ENCODE assay signal across 16 cellular contexts in the genomic region with DNA sequence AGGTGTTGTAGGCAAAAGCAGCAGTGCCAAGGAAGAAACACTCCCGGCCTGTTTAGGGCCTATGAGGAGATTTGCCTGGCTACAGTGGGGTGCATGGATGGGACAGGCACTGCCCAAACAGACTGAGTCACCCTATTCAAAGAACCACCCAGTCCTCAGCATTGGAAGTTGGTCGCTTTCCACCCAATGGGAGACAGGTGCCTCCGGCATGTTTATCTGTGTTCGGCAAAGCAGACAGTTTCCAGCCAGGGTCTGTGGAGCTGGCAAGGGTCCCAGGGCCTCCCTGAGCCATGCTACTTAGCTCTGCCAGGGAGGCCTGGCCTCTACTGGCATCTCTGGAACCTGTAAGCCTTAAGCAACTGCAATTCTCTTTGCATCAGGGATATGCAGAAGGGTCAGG.
"Had no signal": no experiment of that assay in that cellular context is flagged by ENCODE, and none has a peak within 500 bp of the region (broad histone marks: within the 10 kb centered on the region; RNA-seq: fewer than 3 reads in every experiment).

No MANE protein-coding gene starts in this region.

- H3K27me3 ChIP-seq: colonic mucosa, esophagus muscularis mucosa, neural progenitor cell, ovary had no signal

- H3K4me1 ChIP-seq: colonic mucosa, esophagus muscularis mucosa, neural progenitor cell had no signal

- H3K9me3 ChIP-seq: colonic mucosa, ovary had no signal

- H3K27ac ChIP-seq: colonic mucosa, esophagus muscularis mucosa, neural progenitor cell, ovary had no signal

- H3K36me3 ChIP-seq: colonic mucosa, esophagus muscularis mucosa, neural progenitor cell, ovary had no signal

- DNase-seq: activated CD4-positive, alpha-beta memory T cell treated with anti-CD3 and anti-CD28 coated beads, Interleukin-2, amount 10 ng/mL, durations not matched to agents 7 days and 5 days; activated CD4-positive, alpha-beta T cell treated with anti-CD3 and anti-CD28 coated beads for 4 hours; activated naive CD4-positive, alpha-beta T cell treated with anti-CD3 and anti-CD28 coated beads, Interleukin-2, amount 50 U/mL, for 16 hours; activated T-cell treated with anti-CD3 and anti-CD28 coated beads, Interleukin-2, amount 50 U/mL, for 24 hours; caudate nucleus; colonic mucosa; hippocampal formation; naive B cell; ovary; stimulated activated CD4-positive, alpha-beta T cell treated with anti-CD3 and anti-CD28 coated beads, Interleukin-1b, Interleukin-23, amount 100 ng/mL, for 48 hours; stimulated activated naive CD8-positive, alpha-beta T cell treated with anti-CD3 and anti-CD28 coated beads, Interleukin-15, amount 100 ng/mL, for 72 hours had no signal

- FAIRE-seq: endometrium, keratinocyte, TTC549 had no signal

- H3K4me3 ChIP-seq: colonic mucosa, esophagus muscularis mucosa, neural progenitor cell, ovary had no signal
